In genomic region chr6:37491830-37492208, GRCh38 we compare ENCODE assay signal across 18 cellular contexts. TPM values are rescaled to one million over a fixed set of nuclear protein-coding genes. Genes with fewer than 3 reads are reported as not detected.
A peak's percentile ranks its signal among the peaks of the same experiment; 100 is the strongest.
DNase-seq lines count a peak whose midpoint lies in the region; ATAC-seq, FAIRE-seq and TF ChIP-seq lines count a peak whose summit lies in the region.
"Had no signal": no experiment of that assay in that cellular context is flagged by ENCODE, and none has a peak within 500 bp of the region (broad histone marks: within the 10 kb centered on the region; RNA-seq: fewer than 3 reads in every experiment).

No MANE protein-coding gene starts in this region.

- no peak for ATAC-seq in activated CD8-positive, alpha-beta T cell treated with anti-CD3 and anti-CD28 coated beads for 36 hours
- ATAC-seq in activated CD8-positive, alpha-beta T cell treated with anti-CD3 and anti-CD28 coated beads, Interleukin-2, amount 10 ng/mL, durations not matched to agents 7 days and 5 days, result no peak
- no peak for ATAC-seq in K562

- no peaks in the 10 kb centered on the region for H3K9me1 ChIP-seq in K562 (ENCODE audit: control insufficient read depth, insufficient read depth, low read length)

- CTCF ChIA-PET in activated CD8-positive, alpha-beta T cell treated with anti-CD3 and anti-CD28 coated beads for 36 hours (lab: Charles Lee), result interaction anchor here (0.6 to 3.4 kb wide), 12 partner anchors 11 to 162 kb away, joined by 3 to 32 read pairs (median 4); no protein-coding TSS in a partner anchor
- CTCF ChIA-PET in activated CD8-positive, alpha-beta T cell treated with anti-CD3 and anti-CD28 coated beads, Interleukin-2, amount 10 ng/mL, durations not matched to agents 7 days and 5 days (lab: Charles Lee), result interaction anchor here (1.1 to 3.1 kb wide), 6 partner anchors 10 to 201 kb away, joined by 3 to 13 read pairs (median 6); no protein-coding TSS in a partner anchor
- CTCF ChIA-PET in K562 (lab: Yijun Ruan, JAX; ENCODE audit: low intra/inter-chr PET ratio), result interaction anchor here (0.7 kb wide), 1 partner anchor 15 kb away, joined by 3 read pairs; no protein-coding TSS in a partner anchor

- H3K27me3 ChIP-seq in NT2/D1 (ENCODE audit: insufficient read depth, insufficient read length) (no peaks in the 10 kb centered on the region), K562 (ENCODE audit: control insufficient read depth in 2 of 2, insufficient read depth in 2 of 2, low read length in 2 of 2) (no peaks in the 10 kb centered on the region), adrenal gland (no peaks in the 10 kb centered on the region)
- H3K27me3 ChIP-seq: BE2C, breast epithelium, hepatocyte, right atrium auricular region had no signal

- intact Hi-C loops in activated CD8-positive, alpha-beta T cell treated with anti-CD3 and anti-CD28 coated beads for 36 hours (cut with micrococcal nuclease), result no loop called here
- intact Hi-C loops in K562 (cut with micrococcal nuclease) (no loop called here), adrenal gland (cut with DNase I) (no loop called here)

- TF ChIP-seq EP300 in K562 (IDR thresholded peaks at IDR 0.05; ENCODE audit: low read length), result no peak

- TF ChIP-seq RAD21 in K562 (CRISPR knock-in tag; conservative IDR thresholded peaks at IDR 0.05 in 1 of 2, IDR thresholded peaks at IDR 0.05 in 1 of 2), result no peak

- peak; percentile 26 for FAIRE-seq in K562 (lab: Jason Lieb, UNC)
- FAIRE-seq: endothelial cell of umbilical vein had no signal

- no peaks in the 10 kb centered on the region for H3K9me3 ChIP-seq in NT2/D1 (ENCODE audit: insufficient read depth, low read length)
- H3K9me3 ChIP-seq in K562 (replicated peaks; ENCODE audit: control insufficient read depth, insufficient read depth, low read depth, low read length), result no peaks in the 10 kb centered on the region
- H3K9me3 ChIP-seq in adrenal gland (replicated peaks in 1 of 3), result no peaks in the 10 kb centered on the region
- H3K9me3 ChIP-seq: BE2C, breast epithelium, right atrium auricular region had no signal

- no peak overlapping the region for H3K4me2 ChIP-seq in K562 (ENCODE audit: insufficient read depth, low read length)
- H3K4me2 ChIP-seq: hepatocyte had no signal

- H3K4me1 ChIP-seq in NT2/D1 (ENCODE audit: insufficient read depth, insufficient read length) (peaks cover 16% of the 10 kb centered on the region), K562 (replicated peaks in 1 of 2; ENCODE audit: control insufficient read depth in 2 of 2, insufficient read depth in 2 of 2, low read length in 2 of 2) (peaks cover 5 to 19% of the 10 kb centered on the region in 2 experiments; a peak in 4 of 5 replicates), adrenal gland (replicated peaks in 1 of 2) (peaks cover 0 to 9% of the 10 kb centered on the region in 2 donors)
- H3K4me1 ChIP-seq: breast epithelium had no signal

- POLR2A ChIA-PET in activated CD8-positive, alpha-beta T cell treated with anti-CD3 and anti-CD28 coated beads for 36 hours (lab: Charles Lee), result interaction anchor here (0.6 to 3.4 kb wide), 11 partner anchors 10 to 68 kb away, joined by 3 to 26 read pairs (median 3); no protein-coding TSS in a partner anchor
- POLR2A ChIA-PET in activated CD8-positive, alpha-beta T cell treated with anti-CD3 and anti-CD28 coated beads, Interleukin-2, amount 10 ng/mL, durations not matched to agents 7 days and 5 days (lab: Charles Lee), result interaction anchor here (0.6 to 2.5 kb wide), 4 partner anchors 10 to 1282 kb away, joined by 3 to 12 read pairs (median 7); no protein-coding TSS in a partner anchor
- POLR2A ChIA-PET in K562 (lab: Yijun Ruan, JAX), result interaction anchor here (1.0 to 2.4 kb wide), 7 partner anchors 9 to 75 kb away, joined by 3 to 7 read pairs (median 3); no protein-coding TSS in a partner anchor

- no peaks in the 10 kb centered on the region for H3K27me3 Mint-ChIP-seq in activated CD8-positive, alpha-beta T cell treated with anti-CD3 and anti-CD28 coated beads for 36 hours
- no peaks in the 10 kb centered on the region for H3K27me3 Mint-ChIP-seq in activated CD8-positive, alpha-beta T cell treated with anti-CD3 and anti-CD28 coated beads, Interleukin-2, amount 10 ng/mL, durations not matched to agents 7 days and 5 days (ENCODE audit: low read depth)
- peaks cover 52% of the 10 kb centered on the region for H3K27me3 Mint-ChIP-seq in nephron (ENCODE audit: low read depth)

- DNase-seq in activated CD8-positive, alpha-beta T cell treated with anti-CD3 and anti-CD28 coated beads for 36 hours, result no peak
- DNase-seq in activated CD8-positive, alpha-beta T cell treated with anti-CD3 and anti-CD28 coated beads, Interleukin-2, amount 10 ng/mL, durations not matched to agents 7 days and 5 days, result no peak
- DNase-seq in NT2/D1 (ENCODE audit: low read depth, low spot score) (no peak), K562 (ENCODE audit: extremely low read depth in 1 of 4, low spot score in 3 of 4) (no peak), HuH-7 (ENCODE audit: low spot score) (no peak), cerebellum (ENCODE audit: low spot score) (no peak), adrenal gland (no peak)
- DNase-seq: activated CD4-positive, alpha-beta T cell treated with anti-CD3 and anti-CD28 coated beads, Interleukin-2, amount 50 U/mL, for 48 hours; NCI-H1436; NCI-H526; occipital lobe; T-helper 1 cell had no signal

- no TSS peak for BruUV-seq in K562 (replicated peaks; lab: Mats Ljungman, UMichigan)

- no peaks in the 10 kb centered on the region for H3K79me2 ChIP-seq in K562 (ENCODE audit: control insufficient read depth, insufficient read depth, low read length)
- H3K79me2 ChIP-seq: hepatocyte had no signal

- peaks cover 85% of the 10 kb centered on the region for H3K4me1 Mint-ChIP-seq in activated CD8-positive, alpha-beta T cell treated with anti-CD3 and anti-CD28 coated beads for 36 hours (ENCODE audit: low read depth)
- H3K4me1 Mint-ChIP-seq in activated CD8-positive, alpha-beta T cell treated with anti-CD3 and anti-CD28 coated beads, Interleukin-2, amount 10 ng/mL, durations not matched to agents 7 days and 5 days (ENCODE audit: low read depth), result peaks cover 48% of the 10 kb centered on the region
- peaks cover 48% of the 10 kb centered on the region for H3K4me1 Mint-ChIP-seq in nephron

- in situ Hi-C loops in K562 (cut with MboI), result no loop called here

- 15% methylated on average over 5 of the region's 5 CpGs for WGBS in K562 (ENCODE audit: insufficient coverage, low coverage, missing lambda C conversion rate)
- 75 to 83% (median 80%) methylated on average over 3 to 5 of the region's 5 CpGs for WGBS in adrenal gland, 4 donors

- peaks cover 12% of the 10 kb centered on the region; the same call in 1 of the 2 replicates for H4K20me1 ChIP-seq in K562 (replicated peaks; ENCODE audit: control insufficient read depth, insufficient read depth, low read length)

- TF ChIP-seq CTCF in activated CD8-positive, alpha-beta T cell treated with anti-CD3 and anti-CD28 coated beads for 36 hours (IDR thresholded peaks at IDR 0.05), result no peak
- no peak for TF ChIP-seq CTCF in K562 (IDR thresholded peaks at IDR 0.05 in 2 of 3, conservative IDR thresholded peaks at IDR 0.05 in 1 of 3; ENCODE audit: insufficient read depth in 2 of 3, low read depth in 1 of 3, low read length in 3 of 3)
- TF ChIP-seq CTCF in nephron (IDR thresholded peaks at IDR 0.05; ENCODE audit: unreplicated experiment in 3 of 3), result no peak
- TF ChIP-seq CTCF in adrenal gland (IDR thresholded peaks at IDR 0.05), result no peak

- no peaks in the 10 kb centered on the region for H3K9me3 Mint-ChIP-seq in activated CD8-positive, alpha-beta T cell treated with anti-CD3 and anti-CD28 coated beads for 36 hours
- H3K9me3 Mint-ChIP-seq in activated CD8-positive, alpha-beta T cell treated with anti-CD3 and anti-CD28 coated beads, Interleukin-2, amount 10 ng/mL, durations not matched to agents 7 days and 5 days (ENCODE audit: insufficient read depth), result no peaks in the 10 kb centered on the region
- H3K9me3 Mint-ChIP-seq in nephron, result no peaks in the 10 kb centered on the region

- H3K36me3 ChIP-seq in NT2/D1 (ENCODE audit: insufficient read depth, insufficient read length, low read length), result no peaks in the 10 kb centered on the region
- no peaks in the 10 kb centered on the region; the same call in 2 of the 3 replicates for H3K36me3 ChIP-seq in K562 (ENCODE audit: control insufficient read depth, insufficient read depth, low read length)
- no peaks in the 10 kb centered on the region for H3K36me3 ChIP-seq in adrenal gland (replicated peaks in 1 of 2)
- H3K36me3 ChIP-seq: BE2C, breast epithelium, right atrium auricular region had no signal

- peaks cover 26% of the 10 kb centered on the region for H3K36me3 Mint-ChIP-seq in activated CD8-positive, alpha-beta T cell treated with anti-CD3 and anti-CD28 coated beads for 36 hours (ENCODE audit: low read depth)
- H3K36me3 Mint-ChIP-seq in activated CD8-positive, alpha-beta T cell treated with anti-CD3 and anti-CD28 coated beads, Interleukin-2, amount 10 ng/mL, durations not matched to agents 7 days and 5 days (ENCODE audit: low read depth), result peaks cover 9% of the 10 kb centered on the region
- H3K36me3 Mint-ChIP-seq in nephron (ENCODE audit: low read depth), result peaks cover 6% of the 10 kb centered on the region

- H3K4me3 ChIP-seq in NT2/D1 (ENCODE audit: insufficient read length, low read depth), result no peak overlapping the region
- no peak overlapping the region for H3K4me3 ChIP-seq in K562
- H3K4me3 ChIP-seq in adrenal gland, result no peak overlapping the region
- H3K4me3 ChIP-seq: breast epithelium, hepatocyte, right atrium auricular region had no signal

- no peak for TF ChIP-seq POLR2A in K562 (conservative IDR thresholded peaks at IDR 0.05)
- no peak for TF ChIP-seq POLR2A in adrenal gland (IDR thresholded peaks at IDR 0.05)

- H3K27ac ChIP-seq in K562 (ENCODE audit: extremely low read depth, low read depth, low read length) (no peak overlapping the region), adrenal gland (peak overlapping the region in 1 of 5 donors; percentile 58)
- H3K27ac ChIP-seq: breast epithelium, hepatocyte, right atrium auricular region had no signal

- peak overlapping the region; percentile 46 for H3K9ac ChIP-seq in NT2/D1 (ENCODE audit: insufficient read length, low read depth)
- peak overlapping the region in 1 of 2 experiments; percentile 57; a peak in 1 of 4 replicates for H3K9ac ChIP-seq in K562 (ENCODE audit: insufficient read depth in 1 of 2, low read depth in 2 of 2, low read length in 2 of 2)

- no peak overlapping the region for H2AFZ ChIP-seq in K562 (ENCODE audit: low read depth, low read length)
- H2AFZ ChIP-seq: hepatocyte had no signal

- H3K27ac Mint-ChIP-seq in activated CD8-positive, alpha-beta T cell treated with anti-CD3 and anti-CD28 coated beads for 36 hours, result peak overlapping the region; percentile 26
- no peak overlapping the region for H3K27ac Mint-ChIP-seq in activated CD8-positive, alpha-beta T cell treated with anti-CD3 and anti-CD28 coated beads, Interleukin-2, amount 10 ng/mL, durations not matched to agents 7 days and 5 days
- H3K27ac Mint-ChIP-seq in nephron, result peak overlapping the region in 2 of 3 experiments; percentile 49 to 64

- no peak overlapping the region for H3K4me3 Mint-ChIP-seq in activated CD8-positive, alpha-beta T cell treated with anti-CD3 and anti-CD28 coated beads for 36 hours
- H3K4me3 Mint-ChIP-seq in activated CD8-positive, alpha-beta T cell treated with anti-CD3 and anti-CD28 coated beads, Interleukin-2, amount 10 ng/mL, durations not matched to agents 7 days and 5 days, result no peak overlapping the region
- no peak overlapping the region for H3K4me3 Mint-ChIP-seq in nephron

RNA-seq across cellular contexts. Expression of gene CCDC167, which starts 7.9 kb away (rescaled TPM):
- 10 to 100 TPM; 63.7 to 68.1 TPM for total RNA-seq in activated CD8-positive, alpha-beta T cell treated with anti-CD3 and anti-CD28 coated beads for 36 hours
- total RNA-seq in activated CD8-positive, alpha-beta T cell treated with anti-CD3 and anti-CD28 coated beads, Interleukin-2, amount 10 ng/mL, durations not matched to agents 7 days and 5 days, result 10 to 100 TPM; 64.0 to 69.4 TPM
- 2.3 and 8.0 TPM in 2 replicates for total RNA-seq in K562 (2011; cell fraction: chromatin; rRNA removed; ENCODE audit: low replicate concordance)
- 14.3 and 16.6 TPM in 2 replicates for total RNA-seq in K562 (2011; cell fraction: nucleolus; rRNA removed)
- total RNA-seq in K562 (2011; cell fraction: nucleoplasm; rRNA removed), result 11.5 and 13.2 TPM in 2 replicates
- total RNA-seq in K562 (2014; rRNA removed), result 30.8 and 43.7 TPM in 2 replicates
- total RNA-seq in K562 (2014; rRNA removed; fragmentation: Illumina TruSeq; extraction: Trizol), result 28.3 and 31.8 TPM in 2 replicates
- total RNA-seq in K562 (2015; rRNA removed; fragmentation: Illumina TruSeq; extraction: Trizol), result 36.8 and 38.6 TPM in 2 replicates
- total RNA-seq in K562 (2021), result 26.0 and 26.8 TPM in 2 replicates
- polyA plus RNA-seq in K562 (2011; rRNA removed), result 45.2 and 55.1 TPM in 2 replicates
- 63.9 and 67.1 TPM in 2 replicates for polyA plus RNA-seq in K562 (2011; cell fraction: cytosol; rRNA removed)
- polyA plus RNA-seq in K562 (2011; cell fraction: nucleus; rRNA removed), result 19.8 and 25.9 TPM in 2 replicates
- polyA plus RNA-seq in K562 (2012), result 45.2 and 53.6 TPM in 2 replicates
- polyA plus RNA-seq in K562 (2014; fragmentation: Illumina TruSeq; extraction: Trizol), result 63.1 and 73.7 TPM in 2 replicates
- polyA plus RNA-seq in K562 (2014; fragmentation: Nextera tagmentation; extraction: Ambion mirVana), result 100 to 1,000 TPM in 1 of 2 experiments, 10 to 100 TPM in 1; 85.0 to 114 TPM
- polyA plus RNA-seq in K562 (2014; rRNA removed), result 40.5 and 45.9 TPM in 2 replicates
- polyA minus RNA-seq in K562 (2011; rRNA and poly(A)+ RNA removed), result 12.1 and 13.5 TPM in 2 replicates
- polyA minus RNA-seq in K562 (2011; cell fraction: cytosol; rRNA and poly(A)+ RNA removed), result 12.3 and 12.8 TPM in 2 replicates
- 3.8 and 5.9 TPM in 2 replicates for polyA minus RNA-seq in K562 (2011; cell fraction: nucleus; rRNA and poly(A)+ RNA removed)
- total RNA-seq in cerebellum, result 11.7 TPM
- 10 to 100 TPM; 14.4 to 37.4 (median 20.6) TPM for total RNA-seq in adrenal gland
- 10 to 100 TPM; 17.5 to 52.3 (median 17.8) TPM for polyA plus RNA-seq in adrenal gland

RNA-seq across cellular contexts. Expression of gene CMTR1, which starts 58.8 kb away (rescaled TPM):
- 10 to 100 TPM; 49.9 to 50.6 TPM for total RNA-seq in activated CD8-positive, alpha-beta T cell treated with anti-CD3 and anti-CD28 coated beads for 36 hours
- 10 to 100 TPM; 71.7 to 74.2 TPM for total RNA-seq in activated CD8-positive, alpha-beta T cell treated with anti-CD3 and anti-CD28 coated beads, Interleukin-2, amount 10 ng/mL, durations not matched to agents 7 days and 5 days
- 145 and 164 TPM in 2 replicates for total RNA-seq in K562 (2011; cell fraction: chromatin; rRNA removed; ENCODE audit: low replicate concordance)
- 88.0 and 89.7 TPM in 2 replicates for total RNA-seq in K562 (2011; cell fraction: nucleolus; rRNA removed)
- 125 and 166 TPM in 2 replicates for total RNA-seq in K562 (2011; cell fraction: nucleoplasm; rRNA removed)
- total RNA-seq in K562 (2014; rRNA removed), result 43.9 and 49.9 TPM in 2 replicates
- total RNA-seq in K562 (2014; rRNA removed; fragmentation: Illumina TruSeq; extraction: Trizol), result 49.5 and 50.9 TPM in 2 replicates
- 49.4 and 50.4 TPM in 2 replicates for total RNA-seq in K562 (2015; rRNA removed; fragmentation: Illumina TruSeq; extraction: Trizol)
- total RNA-seq in K562 (2021), result 57.7 and 63.5 TPM in 2 replicates
- polyA plus RNA-seq in K562 (2011; rRNA removed), result 42.6 and 48.8 TPM in 2 replicates
- 26.9 and 37.2 TPM in 2 replicates for polyA plus RNA-seq in K562 (2011; cell fraction: cytosol; rRNA removed)
- polyA plus RNA-seq in K562 (2011; cell fraction: nucleus; rRNA removed), result 178 and 187 TPM in 2 replicates
- polyA plus RNA-seq in K562 (2012), result 43.6 and 44.4 TPM in 2 replicates
- 60.3 and 61.9 TPM in 2 replicates for polyA plus RNA-seq in K562 (2014; fragmentation: Illumina TruSeq; extraction: Trizol)
- 1 to 10 TPM; 2.9 to 5.5 TPM for polyA plus RNA-seq in K562 (2014; fragmentation: Nextera tagmentation; extraction: Ambion mirVana)
- polyA plus RNA-seq in K562 (2014; rRNA removed), result 55.3 and 55.9 TPM in 2 replicates
- 32.4 and 38.8 TPM in 2 replicates for polyA minus RNA-seq in K562 (2011; rRNA and poly(A)+ RNA removed)
- 14.8 and 19.9 TPM in 2 replicates for polyA minus RNA-seq in K562 (2011; cell fraction: cytosol; rRNA and poly(A)+ RNA removed)
- polyA minus RNA-seq in K562 (2011; cell fraction: nucleus; rRNA and poly(A)+ RNA removed), result 21.1 and 34.2 TPM in 2 replicates
- 38.0 TPM for total RNA-seq in cerebellum
- 10 to 100 TPM; 24.1 to 48.1 (median 33.9) TPM for total RNA-seq in adrenal gland
- polyA plus RNA-seq in adrenal gland, result 10 to 100 TPM; 21.0 to 25.0 (median 22.6) TPM
